1 cellular context compared by ENCODE assay signal in the genomic region with DNA sequence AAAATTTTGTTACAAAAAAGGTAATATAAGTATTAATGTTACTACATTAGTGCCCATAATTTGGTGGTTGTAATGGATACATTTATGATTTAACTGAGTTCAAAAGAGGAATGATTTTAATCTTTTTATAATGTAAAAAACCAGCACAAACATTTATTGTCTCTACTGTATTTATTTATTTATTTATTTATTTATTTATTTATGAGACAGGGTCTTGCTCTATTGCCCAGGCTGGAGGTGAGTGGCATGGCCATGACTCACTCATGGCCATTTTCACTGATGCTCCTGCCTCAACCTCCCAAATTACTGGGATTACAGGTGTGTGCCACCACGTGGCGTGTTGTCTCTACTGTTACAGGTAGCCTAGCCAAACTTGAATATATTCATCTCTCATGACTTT.
TF ChIP-seq lines count a peak whose summit lies in the region.

No MANE protein-coding gene starts in this region.

TF ChIP-seq in HEK293, 187 proteins besides CTCF, POLR2A, EP300 and RAD21 (continued from another document):
- TF ChIP-seq ZBTB49 (tag by site-specific recombination; IDR thresholded peaks at IDR 0.05; ENCODE audit: low read depth): no peak
- TF ChIP-seq ZBTB8A (tag by site-specific recombination; IDR thresholded peaks at IDR 0.05): peak; percentile 47; the same call in 1 of the 2 replicates
- no peak for TF ChIP-seq HOXC10 (CRISPR knock-in tag; IDR thresholded peaks at IDR 0.05)
- TF ChIP-seq ZNF394 (tag by site-specific recombination; IDR thresholded peaks at IDR 0.05; ENCODE audit: borderline replicate concordance): peak; percentile 92
- TF ChIP-seq, protein P1, sequence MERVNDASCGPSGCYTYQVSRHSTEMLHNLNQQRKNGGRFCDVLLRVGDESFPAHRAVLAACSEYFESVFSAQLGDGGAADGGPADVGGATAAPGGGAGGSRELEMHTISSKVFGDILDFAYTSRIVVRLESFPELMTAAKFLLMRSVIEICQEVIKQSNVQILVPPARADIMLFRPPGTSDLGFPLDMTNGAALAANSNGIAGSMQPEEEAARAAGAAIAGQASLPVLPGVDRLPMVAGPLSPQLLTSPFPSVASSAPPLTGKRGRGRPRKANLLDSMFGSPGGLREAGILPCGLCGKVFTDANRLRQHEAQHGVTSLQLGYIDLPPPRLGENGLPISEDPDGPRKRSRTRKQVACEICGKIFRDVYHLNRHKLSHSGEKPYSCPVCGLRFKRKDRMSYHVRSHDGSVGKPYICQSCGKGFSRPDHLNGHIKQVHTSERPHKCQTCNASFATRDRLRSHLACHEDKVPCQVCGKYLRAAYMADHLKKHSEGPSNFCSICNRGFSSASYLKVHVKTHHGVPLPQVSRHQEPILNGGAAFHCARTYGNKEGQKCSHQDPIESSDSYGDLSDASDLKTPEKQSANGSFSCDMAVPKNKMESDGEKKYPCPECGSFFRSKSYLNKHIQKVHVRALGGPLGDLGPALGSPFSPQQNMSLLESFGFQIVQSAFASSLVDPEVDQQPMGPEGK (tag by site-specific recombination; IDR thresholded peaks at IDR 0.05): no peak
- peak; percentile 40; the same call in 1 of the 2 replicates for TF ChIP-seq ZNF664 (tag by site-specific recombination; IDR thresholded peaks at IDR 0.05)
- no peak; the same call in 1 of the 2 replicates for TF ChIP-seq ZNF121 (tag by site-specific recombination; IDR thresholded peaks at IDR 0.05)
- TF ChIP-seq, protein P2, sequence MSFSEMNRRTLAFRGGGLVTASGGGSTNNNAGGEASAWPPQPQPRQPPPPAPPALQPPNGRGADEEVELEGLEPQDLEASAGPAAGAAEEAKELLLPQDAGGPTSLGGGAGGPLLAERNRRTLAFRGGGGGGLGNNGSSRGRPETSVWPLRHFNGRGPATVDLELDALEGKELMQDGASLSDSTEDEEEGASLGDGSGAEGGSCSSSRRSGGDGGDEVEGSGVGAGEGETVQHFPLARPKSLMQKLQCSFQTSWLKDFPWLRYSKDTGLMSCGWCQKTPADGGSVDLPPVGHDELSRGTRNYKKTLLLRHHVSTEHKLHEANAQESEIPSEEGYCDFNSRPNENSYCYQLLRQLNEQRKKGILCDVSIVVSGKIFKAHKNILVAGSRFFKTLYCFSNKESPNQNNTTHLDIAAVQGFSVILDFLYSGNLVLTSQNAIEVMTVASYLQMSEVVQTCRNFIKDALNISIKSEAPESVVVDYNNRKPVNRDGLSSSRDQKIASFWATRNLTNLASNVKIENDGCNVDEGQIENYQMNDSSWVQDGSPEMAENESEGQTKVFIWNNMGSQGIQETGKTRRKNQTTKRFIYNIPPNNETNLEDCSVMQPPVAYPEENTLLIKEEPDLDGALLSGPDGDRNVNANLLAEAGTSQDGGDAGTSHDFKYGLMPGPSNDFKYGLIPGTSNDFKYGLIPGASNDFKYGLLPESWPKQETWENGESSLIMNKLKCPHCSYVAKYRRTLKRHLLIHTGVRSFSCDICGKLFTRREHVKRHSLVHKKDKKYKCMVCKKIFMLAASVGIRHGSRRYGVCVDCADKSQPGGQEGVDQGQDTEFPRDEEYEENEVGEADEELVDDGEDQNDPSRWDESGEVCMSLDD (tag by site-specific recombination; IDR thresholded peaks at IDR 0.05): no peak
